In genomic region chr11:105867742-105868141, GRCh38 we compare ENCODE assay signal across 17 cellular contexts.
DNase-seq lines count a peak whose midpoint lies in the region; ATAC-seq, FAIRE-seq and TF ChIP-seq lines count a peak whose summit lies in the region.
"Had no signal": no experiment of that assay in that cellular context is flagged by ENCODE, and none has a peak within 500 bp of the region (broad histone marks: within the 10 kb centered on the region; RNA-seq: fewer than 3 reads in every experiment).

No MANE protein-coding gene starts in this region.

- POLR2A ChIA-PET in PC-3 (lab: Charles Lee; ENCODE audit: unreplicated experiment), result no interaction called here

- BruUV-seq in PC-3 (replicated peaks; lab: Mats Ljungman, UMichigan), result no TSS peak

- no peaks in the 10 kb centered on the region for H4K20me1 ChIP-seq in PC-3 (ENCODE audit: low read length)

- H3K27me3 ChIP-seq in PC-3 (ENCODE audit: low read length) (0 out of 2 replicates have a peak, but pooled peaks cover 6% of the 10 kb centered on the region), gastrocnemius medialis (no peaks in the 10 kb centered on the region)

- no peaks in the 10 kb centered on the region for H3F3A ChIP-seq in PC-3 (ENCODE audit: low read length, unreplicated experiment)

- FAIRE-seq in HTR-8/SVneo (lab: Jason Lieb, UNC), result peak; percentile 49
- FAIRE-seq: D721Med, H1 had no signal

- H3K9me2 ChIP-seq in PC-3 (replicated peaks; ENCODE audit: low read length), result no peaks in the 10 kb centered on the region

- ATAC-seq in PC-3 (no peak), gastrocnemius medialis (no peak), HG03196 (IDR thresholded peaks at IDR 0.05; ENCODE audit: unreplicated experiment) (no peak)
- ATAC-seq: CD8-positive, alpha-beta T cell had no signal

- H3K4me1 ChIP-seq in PC-3 (ENCODE audit: insufficient read depth, low read length) (no peaks in the 10 kb centered on the region), gastrocnemius medialis (no peaks in the 10 kb centered on the region)
- H3K4me1 ChIP-seq: HAP-1 had no signal

- TF ChIP-seq CTCF in PC-3 (conservative IDR thresholded peaks at IDR 0.05; ENCODE audit: low read depth, low read length) (no peak), choroid plexus epithelial cell (conservative IDR thresholded peaks at IDR 0.05; ENCODE audit: low read depth, low read length) (no peak), gastrocnemius medialis (IDR thresholded peaks at IDR 0.05 in 4 of 5, conservative IDR thresholded peaks at IDR 0.05 in 1 of 5) (no peak)

- no peaks in the 10 kb centered on the region for H3K9me3 ChIP-seq in PC-3 (ENCODE audit: low read length)
- no peaks in the 10 kb centered on the region for H3K9me3 ChIP-seq in gastrocnemius medialis
- H3K9me3 ChIP-seq: HAP-1 had no signal

- H3K36me3 ChIP-seq in PC-3 (ENCODE audit: low read depth, low read length) (no peaks in the 10 kb centered on the region), gastrocnemius medialis (no peaks in the 10 kb centered on the region)
- H3K36me3 ChIP-seq: HAP-1 had no signal

- DNase-seq in HTR-8/SVneo (ENCODE audit: insufficient read length, low spot score) (no peak), PC-3 (peak; percentile 21), choroid plexus epithelial cell (ENCODE audit: low read depth) (peak; percentile 50), renal cortical epithelial cell (ENCODE audit: low read depth) (peak; percentile 34), gastrocnemius medialis (no peak), hypothalamus (lab: John Stamatoyannopoulos, UW) (no peak)
- DNase-seq: CD8-positive, alpha-beta T cell; COR-L47; DMS153; DMS79 treated with DMSO at 0.1 percent for 48 hours; EL; GF-D8 had no signal

- H3K4me3 ChIP-seq in PC-3 (ENCODE audit: low read length) (no peak overlapping the region), choroid plexus epithelial cell (ENCODE audit: low read depth, low read length) (no peak overlapping the region), gastrocnemius medialis (no peak overlapping the region)
- H3K4me3 ChIP-seq: HAP-1 had no signal

- intact Hi-C loops in PC-3 (cut with micrococcal nuclease), result loop anchor here (10.0 kb wide), 3 partner anchors 1033 to 1943 kb away; partner anchors contain the start of gene PDGFD
- intact Hi-C loops in gastrocnemius medialis (cut with DNase I; ENCODE audit: low total_unique reads), result no loop called here

- H2AFZ ChIP-seq in PC-3 (ENCODE audit: low read length), result no peak overlapping the region

- in situ Hi-C loops in gastrocnemius medialis (cut with MboI; ENCODE audit: low sequenced_read_pairs in 4 of 4), result no loop called here

- H3K4me2 ChIP-seq in PC-3 (ENCODE audit: low read length), result no peak overlapping the region

- no peaks in the 10 kb centered on the region for H3K79me2 ChIP-seq in PC-3 (ENCODE audit: low read length)

- CTCF ChIA-PET in PC-3 (lab: Charles Lee), result no interaction called here

- no peak overlapping the region for H3K27ac ChIP-seq in PC-3 (ENCODE audit: low read length)
- H3K27ac ChIP-seq in gastrocnemius medialis, result no peak overlapping the region
- H3K27ac ChIP-seq: HL-60 had no signal

- no peak for TF ChIP-seq POLR2A in gastrocnemius medialis (IDR thresholded peaks at IDR 0.05)

- no peak overlapping the region for H3K9ac ChIP-seq in PC-3 (ENCODE audit: low read length)

Comparison
In these comparisons a context has a peak if more than half of its experiments do, and no peak if none do; other contexts are left out.
1. DNase-seq: peak in PC-3 (single experiment), choroid plexus epithelial cell (single experiment) and renal cortical epithelial cell (single experiment); none in HTR-8/SVneo (single experiment), gastrocnemius medialis (0 of 2) and hypothalamus (0 of 51).